ENCODE assay signal across 17 cellular contexts in genomic region chr6:136889271-136890193, GRCh38.
DNase-seq lines count a peak whose midpoint lies in the region; ATAC-seq lines count a peak whose summit lies in the region.
"Had no signal": no experiment of that assay in that cellular context is flagged by ENCODE, and none has a peak within 500 bp of the region (broad histone marks: within the 10 kb centered on the region; RNA-seq: fewer than 3 reads in every experiment).

No MANE protein-coding gene starts in this region.

- H3K4me3 ChIP-seq in endocrine pancreas (ENCODE audit: control insufficient read depth, insufficient read depth, low read length), result peak overlapping the region; percentile 68
- H3K4me3 ChIP-seq: lung, vagina had no signal

- H3K4me1 ChIP-seq in endocrine pancreas (ENCODE audit: control insufficient read depth, insufficient read depth, low read length), result peaks cover 21% of the 10 kb centered on the region
- H3K4me1 ChIP-seq: vagina had no signal

- ATAC-seq in HG03196 (IDR thresholded peaks at IDR 0.05; ENCODE audit: unreplicated experiment) (no peak), HG02870 (IDR thresholded peaks at IDR 0.05; ENCODE audit: unreplicated experiment) (no peak)
- ATAC-seq: stimulated activated naive CD8-positive, alpha-beta T cell treated with anti-CD3 and anti-CD28 coated beads, Interleukin-15, Interleukin-2, amounts not matched to agents 100 U/mL and 50 U/mL, for 24 hours had no signal

- H3K9me3 ChIP-seq in endocrine pancreas (ENCODE audit: control insufficient read depth, low read length), result no peaks in the 10 kb centered on the region
- H3K9me3 ChIP-seq: neutrophil, vagina had no signal

- no peaks in the 10 kb centered on the region for H3K36me3 ChIP-seq in endocrine pancreas (ENCODE audit: control insufficient read depth, insufficient read depth, low read length)
- H3K36me3 ChIP-seq: neutrophil, vagina had no signal

- no peak overlapping the region for H3K9ac ChIP-seq in endocrine pancreas (ENCODE audit: control insufficient read depth, insufficient read depth, low read length)

- DNase-seq in COLO829 (ENCODE audit: low spot score), result peak; percentile 10
- DNase-seq in KBM-7, result peak; percentile 52
- peak; percentile 89 for DNase-seq in NCI-H748 treated with DMSO at 0.1 percent for 48 hours (lab: John Stamatoyannopoulos, UW)
- no peak for DNase-seq in NCI-H1436 (lab: John Stamatoyannopoulos, UW)
- DNase-seq in NCI-H1105 treated with DMSO at 0.1 percent for 48 hours (lab: John Stamatoyannopoulos, UW), result no peak
- DNase-seq: activated naive CD4-positive, alpha-beta T cell treated with Interleukin-2 at 50 U/mL for 16 hours; CD4-positive, alpha-beta memory T cell; GOT3; KG1; NCI-H226; stimulated activated naive CD8-positive, alpha-beta T cell treated with anti-CD3 and anti-CD28 coated beads, Interleukin-15, Interleukin-2, amounts not matched to agents 100 U/mL and 50 U/mL, for 24 hours had no signal

- H3K27me3 ChIP-seq in endocrine pancreas (ENCODE audit: control insufficient read depth, insufficient read depth, low read length), result no peaks in the 10 kb centered on the region
- H3K27me3 ChIP-seq: neutrophil, vagina had no signal

- in situ Hi-C loops in KBM-7 (cut with MboI; ENCODE audit: low pct_unique_long_range_greater_than_20kb, low sequenced_read_pairs), result no loop called here

Comparison
In these comparisons a context has a peak if more than half of its experiments do, and no peak if none do; other contexts are left out.
1. DNase-seq: peak in COLO829 (single experiment), KBM-7 (single experiment) and NCI-H748 treated with DMSO at 0.1 percent for 48 hours (single experiment); none in NCI-H1436 (single experiment) and NCI-H1105 treated with DMSO at 0.1 percent for 48 hours (single experiment).